Comparison of ENCODE assay signal across 8 cellular contexts in the genomic region with DNA sequence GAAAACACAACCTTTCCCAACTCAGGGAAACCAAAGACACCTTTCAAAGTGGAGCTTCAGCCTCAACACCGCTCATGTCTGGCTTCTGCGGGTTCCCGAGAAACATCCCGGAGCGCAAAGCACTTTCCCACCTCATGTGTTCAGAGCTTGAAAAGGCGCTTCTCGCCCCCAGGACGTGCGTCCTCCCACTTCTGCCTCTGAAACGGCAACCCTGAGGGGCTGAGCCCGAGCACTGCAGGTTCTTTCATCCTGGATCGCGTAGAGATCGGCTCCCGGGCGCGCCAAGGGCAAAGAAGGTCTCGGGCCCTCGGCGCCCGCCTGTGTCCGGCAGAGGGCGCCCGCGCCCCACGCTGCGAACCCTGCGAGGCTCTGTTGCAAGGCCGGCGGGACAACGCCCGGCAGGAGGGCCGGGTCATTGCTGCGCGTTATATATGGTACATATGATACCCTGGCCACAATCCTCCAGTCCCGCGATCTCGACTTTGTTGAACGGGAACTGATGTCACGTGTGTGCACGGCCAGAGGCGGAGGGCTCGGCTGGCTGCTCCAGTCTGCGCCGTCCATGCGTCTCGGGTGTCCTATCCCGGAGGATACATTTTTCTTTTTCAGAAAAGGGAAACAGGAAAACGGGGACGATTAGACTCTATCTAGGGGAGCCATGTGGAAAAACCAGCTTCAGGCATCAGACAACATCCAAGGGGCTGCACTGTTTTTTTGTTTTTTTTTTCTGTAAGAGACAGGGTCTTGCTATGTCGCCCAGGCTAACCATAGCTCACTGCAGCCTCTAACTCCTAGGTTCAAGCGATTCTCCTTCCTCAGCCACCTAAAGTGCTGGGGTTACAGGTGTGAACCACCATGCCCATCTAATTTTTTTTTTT. TPM values are rescaled to one million over a fixed set of nuclear protein-coding genes. Genes with fewer than 3 reads are reported as not detected.
DNase-seq lines count a peak whose midpoint lies in the region; ATAC-seq and TF ChIP-seq lines count a peak whose summit lies in the region.

No MANE protein-coding gene starts in this region.

- H3K27ac ChIP-seq in brain microvascular endothelial cell, result peak overlapping the region; percentile 27

- H3K9me3 ChIP-seq in iPS-18c (ENCODE audit: control insufficient read depth, insufficient read depth, low read length), result no peaks in the 10 kb centered on the region
- H3K9me3 ChIP-seq in skeletal muscle satellite cell (replicated peaks; ENCODE audit: low read length), result no peaks in the 10 kb centered on the region

- DNase-seq in GM12864 (ENCODE audit: low read depth) (peak; percentile 36), NCI-H1930 (lab: John Stamatoyannopoulos, UW) (peak; percentile 79), UCSD-AML1 (lab: John Stamatoyannopoulos, UW; ENCODE audit: unreplicated experiment) (peak; percentile 92), brain microvascular endothelial cell (peak; percentile 95)

- H3K4me1 ChIP-seq in skeletal muscle satellite cell (ENCODE audit: control insufficient read depth, insufficient read depth, low read length), result peaks cover 12% of the 10 kb centered on the region

- H3K4me3 ChIP-seq in GM12864 (ENCODE audit: low read depth, low read length) (peak overlapping the region; percentile 10), brain microvascular endothelial cell (ENCODE audit: low read depth, low read length) (peak overlapping the region; percentile 52), iPS-18c (ENCODE audit: insufficient read depth, low read depth, low read length) (peak overlapping the region; percentile 22; the same call in 1 of the 2 replicates), skeletal muscle satellite cell (ENCODE audit: low read length) (peak overlapping the region; percentile 78)

- peak overlapping the region; percentile 100 for H3K4me2 ChIP-seq in skeletal muscle satellite cell (ENCODE audit: low read length)

- H3K9ac ChIP-seq in skeletal muscle satellite cell (ENCODE audit: low read depth, low read length), result peak overlapping the region; percentile 85

- ATAC-seq in HG02798 (IDR thresholded peaks at IDR 0.05; ENCODE audit: poor library complexity, unreplicated experiment) (peak; percentile 92), GM21367 (IDR thresholded peaks at IDR 0.05; ENCODE audit: unreplicated experiment) (no peak)

- H3K27me3 ChIP-seq in brain microvascular endothelial cell (replicated peaks), result no peaks in the 10 kb centered on the region
- H3K27me3 ChIP-seq in skeletal muscle satellite cell (ENCODE audit: control insufficient read depth, insufficient read depth, low read length), result no peaks in the 10 kb centered on the region

- TF ChIP-seq CTCF in GM12864 (IDR thresholded peaks at IDR 0.05; ENCODE audit: low read depth, low read length, missing control alignments), result peak; percentile 95
- peak; percentile 82 for TF ChIP-seq CTCF in brain microvascular endothelial cell (IDR thresholded peaks at IDR 0.05; ENCODE audit: low read depth, low read length, missing control alignments)

- in situ Hi-C loops in brain microvascular endothelial cell (cut with HindIII; ENCODE audit: low pct_ligation_motif_present, low sequenced_read_pairs), result no loop called here

- H3K36me3 ChIP-seq in brain microvascular endothelial cell (replicated peaks) (no peaks in the 10 kb centered on the region), skeletal muscle satellite cell (ENCODE audit: insufficient read depth, low read length) (no peaks in the 10 kb centered on the region)

RNA-seq across cellular contexts. Expression of gene COQ7, which starts 19.1 kb away (rescaled TPM):
- 9.4 and 10.5 TPM in 2 replicates for total RNA-seq in skeletal muscle satellite cell (2012; rRNA removed)

RNA-seq across cellular contexts. Expression of gene ITPRIPL2, which starts 27.2 kb away (rescaled TPM):
- total RNA-seq in skeletal muscle satellite cell (2012; rRNA removed), result 58.1 and 59.6 TPM in 2 replicates

Comparison
In these comparisons a context has a peak if more than half of its experiments do, and no peak if none do; other contexts are left out.
1. DNase-seq: peak in every context shown above with its lines; median percentile 95 in brain microvascular endothelial cell; 92 in UCSD-AML1; 79 in NCI-H1930; 36 in GM12864.
2. H3K4me3 ChIP-seq: peak in every context shown above with its lines; median percentile 78 in skeletal muscle satellite cell; 52 in brain microvascular endothelial cell; 22 in iPS-18c; 10 in GM12864.